23 cellular contexts compared by ENCODE assay signal in genomic region chr15:95019907-95020306, GRCh38.
"Had no signal": no experiment of that assay in that cellular context is flagged by ENCODE, and none has a peak within 500 bp of the region (broad histone marks: within the 10 kb centered on the region; RNA-seq: fewer than 3 reads in every experiment).

No MANE protein-coding gene starts in this region.

- H3K9ac ChIP-seq: neural progenitor cell had no signal

- H3K4me3 ChIP-seq: hepatocyte, left ventricle myocardium inferior, mucosa of descending colon, neural progenitor cell, sigmoid colon, thoracic aorta, upper lobe of right lung had no signal

- DNase-seq: activated CD4-positive, alpha-beta T cell treated with anti-CD3 and anti-CD28 coated beads, Interleukin-2, amount 10 ng/mL, durations not matched to agents 7 days and 5 days; activated CD8-positive, alpha-beta memory T cell treated with anti-CD3 and anti-CD28 coated beads, Interleukin-2, amount 10 ng/mL, durations not matched to agents 7 days and 5 days; activated CD8-positive, alpha-beta T cell treated with anti-CD3 and anti-CD28 coated beads for 36 hours; activated effector memory CD4-positive, alpha-beta T cell treated with anti-CD3 and anti-CD28 coated beads, Interleukin-2, amount 50 U/mL, for 16 hours; activated naive CD4-positive, alpha-beta T cell treated with anti-CD3 and anti-CD28 coated beads, Interleukin-2, amount 10 ng/mL, durations not matched to agents 7 days and 5 days; activated naive CD8-positive, alpha-beta T cell treated with anti-CD3 and anti-CD28 coated beads, Interleukin-2, amount 50 U/mL, for 24 hours; activated T-cell treated with anti-CD3 and anti-CD28 coated beads for 4 hours; foreskin melanocyte; glutamatergic neuron; immature natural killer cell; left ventricle myocardium inferior; mucosa of descending colon; naive thymus-derived CD4-positive, alpha-beta T cell; posterior cingulate gyrus; sigmoid colon; stimulated activated CD4-positive, alpha-beta T cell treated with anti-CD3 and anti-CD28 coated beads, Interleukin-4, amount 100 ng/mL, for 24 hours; stimulated activated naive CD4-positive, alpha-beta T cell treated with Interleukin-2 at 50 U/mL for 16 hours; upper lobe of right lung had no signal

- H3K27me3 Mint-ChIP-seq: activated CD4-positive, alpha-beta T cell treated with anti-CD3 and anti-CD28 coated beads, Interleukin-2, amount 10 ng/mL, durations not matched to agents 7 days and 5 days; activated CD8-positive, alpha-beta memory T cell treated with anti-CD3 and anti-CD28 coated beads, Interleukin-2, amount 10 ng/mL, durations not matched to agents 7 days and 5 days; activated CD8-positive, alpha-beta T cell treated with anti-CD3 and anti-CD28 coated beads for 36 hours; activated naive CD4-positive, alpha-beta T cell treated with anti-CD3 and anti-CD28 coated beads, Interleukin-2, amount 10 ng/mL, durations not matched to agents 7 days and 5 days; memory B cell had no signal

- ATAC-seq: activated CD8-positive, alpha-beta memory T cell treated with anti-CD3 and anti-CD28 coated beads, Interleukin-2, amount 10 ng/mL, durations not matched to agents 7 days and 5 days; activated CD8-positive, alpha-beta T cell treated with anti-CD3 and anti-CD28 coated beads for 36 hours; activated naive CD8-positive, alpha-beta T cell treated with anti-CD3 and anti-CD28 coated beads, Interleukin-2, amount 50 U/mL, for 24 hours; mucosa of descending colon; naive thymus-derived CD4-positive, alpha-beta T cell; upper lobe of right lung had no signal

- H3K9me3 Mint-ChIP-seq: activated CD4-positive, alpha-beta T cell treated with anti-CD3 and anti-CD28 coated beads, Interleukin-2, amount 10 ng/mL, durations not matched to agents 7 days and 5 days; activated CD8-positive, alpha-beta T cell treated with anti-CD3 and anti-CD28 coated beads for 36 hours; activated naive CD4-positive, alpha-beta T cell treated with anti-CD3 and anti-CD28 coated beads, Interleukin-2, amount 10 ng/mL, durations not matched to agents 7 days and 5 days; neural progenitor cell had no signal

- H3K4me1 ChIP-seq: neural progenitor cell had no signal

- H3K27ac Mint-ChIP-seq: activated CD4-positive, alpha-beta T cell treated with anti-CD3 and anti-CD28 coated beads, Interleukin-2, amount 10 ng/mL, durations not matched to agents 7 days and 5 days; activated CD8-positive, alpha-beta memory T cell treated with anti-CD3 and anti-CD28 coated beads, Interleukin-2, amount 10 ng/mL, durations not matched to agents 7 days and 5 days; activated CD8-positive, alpha-beta T cell treated with anti-CD3 and anti-CD28 coated beads for 36 hours; activated naive CD4-positive, alpha-beta T cell treated with anti-CD3 and anti-CD28 coated beads, Interleukin-2, amount 10 ng/mL, durations not matched to agents 7 days and 5 days; activated naive CD8-positive, alpha-beta T cell treated with anti-CD3 and anti-CD28 coated beads, Interleukin-2, amount 50 U/mL, for 24 hours; immature natural killer cell; memory B cell; neural progenitor cell had no signal

- H3K4me1 Mint-ChIP-seq: activated CD4-positive, alpha-beta T cell treated with anti-CD3 and anti-CD28 coated beads, Interleukin-2, amount 10 ng/mL, durations not matched to agents 7 days and 5 days; activated naive CD4-positive, alpha-beta T cell treated with anti-CD3 and anti-CD28 coated beads, Interleukin-2, amount 10 ng/mL, durations not matched to agents 7 days and 5 days; activated naive CD8-positive, alpha-beta T cell treated with anti-CD3 and anti-CD28 coated beads, Interleukin-2, amount 50 U/mL, for 24 hours; immature natural killer cell; memory B cell; neural progenitor cell had no signal

- H3K27me3 ChIP-seq: hepatocyte, neural progenitor cell, sigmoid colon, upper lobe of right lung had no signal

- H3K27ac ChIP-seq: hepatocyte, neural progenitor cell, sigmoid colon, thoracic aorta, upper lobe of right lung had no signal

- H3K4me2 ChIP-seq: hepatocyte, neural progenitor cell had no signal

- H3K36me3 ChIP-seq: left ventricle myocardium inferior, sigmoid colon, thoracic aorta, upper lobe of right lung had no signal

- H3K9me3 ChIP-seq: mucosa of descending colon, sigmoid colon, thoracic aorta, upper lobe of right lung had no signal

- H2AFZ ChIP-seq: hepatocyte, neural progenitor cell had no signal

- H3K79me2 ChIP-seq: hepatocyte had no signal

- H3K4me3 Mint-ChIP-seq: activated CD4-positive, alpha-beta T cell treated with anti-CD3 and anti-CD28 coated beads, Interleukin-2, amount 10 ng/mL, durations not matched to agents 7 days and 5 days; activated CD8-positive, alpha-beta memory T cell treated with anti-CD3 and anti-CD28 coated beads, Interleukin-2, amount 10 ng/mL, durations not matched to agents 7 days and 5 days; activated CD8-positive, alpha-beta T cell treated with anti-CD3 and anti-CD28 coated beads for 36 hours; activated naive CD4-positive, alpha-beta T cell treated with anti-CD3 and anti-CD28 coated beads, Interleukin-2, amount 10 ng/mL, durations not matched to agents 7 days and 5 days; activated naive CD8-positive, alpha-beta T cell treated with anti-CD3 and anti-CD28 coated beads, Interleukin-2, amount 50 U/mL, for 24 hours; brain; immature natural killer cell; memory B cell; naive thymus-derived CD4-positive, alpha-beta T cell; neural progenitor cell had no signal

- H3K36me3 Mint-ChIP-seq: activated CD8-positive, alpha-beta memory T cell treated with anti-CD3 and anti-CD28 coated beads, Interleukin-2, amount 10 ng/mL, durations not matched to agents 7 days and 5 days; activated naive CD4-positive, alpha-beta T cell treated with anti-CD3 and anti-CD28 coated beads, Interleukin-2, amount 10 ng/mL, durations not matched to agents 7 days and 5 days; brain; immature natural killer cell; memory B cell; naive thymus-derived CD4-positive, alpha-beta T cell; neural progenitor cell had no signal
